1 cellular context compared by ENCODE assay signal in the genomic region with DNA sequence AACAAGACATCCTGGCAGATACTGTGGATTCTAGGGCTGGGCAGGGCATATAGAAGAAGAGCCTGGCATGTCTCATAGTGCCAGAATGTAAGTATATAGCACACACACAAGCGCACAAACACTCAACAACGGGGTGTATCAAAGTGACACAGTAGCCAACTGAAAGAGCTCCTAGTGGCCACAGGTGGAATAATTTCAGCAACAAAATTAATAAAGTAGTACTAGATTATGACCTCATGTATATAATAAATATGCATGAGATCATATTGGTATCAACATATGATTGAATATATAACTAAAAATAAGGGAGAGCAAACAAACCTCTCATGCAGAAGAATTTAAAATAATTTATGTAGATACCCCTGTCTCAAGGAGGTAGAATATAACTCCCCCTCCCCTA.
TF ChIP-seq lines count a peak whose summit lies in the region.

No MANE protein-coding gene starts in this region.

TF ChIP-seq in GM23338, 12 proteins besides CTCF, POLR2A, EP300 and RAD21 (continued from another document):
- TF ChIP-seq, protein P1, sequence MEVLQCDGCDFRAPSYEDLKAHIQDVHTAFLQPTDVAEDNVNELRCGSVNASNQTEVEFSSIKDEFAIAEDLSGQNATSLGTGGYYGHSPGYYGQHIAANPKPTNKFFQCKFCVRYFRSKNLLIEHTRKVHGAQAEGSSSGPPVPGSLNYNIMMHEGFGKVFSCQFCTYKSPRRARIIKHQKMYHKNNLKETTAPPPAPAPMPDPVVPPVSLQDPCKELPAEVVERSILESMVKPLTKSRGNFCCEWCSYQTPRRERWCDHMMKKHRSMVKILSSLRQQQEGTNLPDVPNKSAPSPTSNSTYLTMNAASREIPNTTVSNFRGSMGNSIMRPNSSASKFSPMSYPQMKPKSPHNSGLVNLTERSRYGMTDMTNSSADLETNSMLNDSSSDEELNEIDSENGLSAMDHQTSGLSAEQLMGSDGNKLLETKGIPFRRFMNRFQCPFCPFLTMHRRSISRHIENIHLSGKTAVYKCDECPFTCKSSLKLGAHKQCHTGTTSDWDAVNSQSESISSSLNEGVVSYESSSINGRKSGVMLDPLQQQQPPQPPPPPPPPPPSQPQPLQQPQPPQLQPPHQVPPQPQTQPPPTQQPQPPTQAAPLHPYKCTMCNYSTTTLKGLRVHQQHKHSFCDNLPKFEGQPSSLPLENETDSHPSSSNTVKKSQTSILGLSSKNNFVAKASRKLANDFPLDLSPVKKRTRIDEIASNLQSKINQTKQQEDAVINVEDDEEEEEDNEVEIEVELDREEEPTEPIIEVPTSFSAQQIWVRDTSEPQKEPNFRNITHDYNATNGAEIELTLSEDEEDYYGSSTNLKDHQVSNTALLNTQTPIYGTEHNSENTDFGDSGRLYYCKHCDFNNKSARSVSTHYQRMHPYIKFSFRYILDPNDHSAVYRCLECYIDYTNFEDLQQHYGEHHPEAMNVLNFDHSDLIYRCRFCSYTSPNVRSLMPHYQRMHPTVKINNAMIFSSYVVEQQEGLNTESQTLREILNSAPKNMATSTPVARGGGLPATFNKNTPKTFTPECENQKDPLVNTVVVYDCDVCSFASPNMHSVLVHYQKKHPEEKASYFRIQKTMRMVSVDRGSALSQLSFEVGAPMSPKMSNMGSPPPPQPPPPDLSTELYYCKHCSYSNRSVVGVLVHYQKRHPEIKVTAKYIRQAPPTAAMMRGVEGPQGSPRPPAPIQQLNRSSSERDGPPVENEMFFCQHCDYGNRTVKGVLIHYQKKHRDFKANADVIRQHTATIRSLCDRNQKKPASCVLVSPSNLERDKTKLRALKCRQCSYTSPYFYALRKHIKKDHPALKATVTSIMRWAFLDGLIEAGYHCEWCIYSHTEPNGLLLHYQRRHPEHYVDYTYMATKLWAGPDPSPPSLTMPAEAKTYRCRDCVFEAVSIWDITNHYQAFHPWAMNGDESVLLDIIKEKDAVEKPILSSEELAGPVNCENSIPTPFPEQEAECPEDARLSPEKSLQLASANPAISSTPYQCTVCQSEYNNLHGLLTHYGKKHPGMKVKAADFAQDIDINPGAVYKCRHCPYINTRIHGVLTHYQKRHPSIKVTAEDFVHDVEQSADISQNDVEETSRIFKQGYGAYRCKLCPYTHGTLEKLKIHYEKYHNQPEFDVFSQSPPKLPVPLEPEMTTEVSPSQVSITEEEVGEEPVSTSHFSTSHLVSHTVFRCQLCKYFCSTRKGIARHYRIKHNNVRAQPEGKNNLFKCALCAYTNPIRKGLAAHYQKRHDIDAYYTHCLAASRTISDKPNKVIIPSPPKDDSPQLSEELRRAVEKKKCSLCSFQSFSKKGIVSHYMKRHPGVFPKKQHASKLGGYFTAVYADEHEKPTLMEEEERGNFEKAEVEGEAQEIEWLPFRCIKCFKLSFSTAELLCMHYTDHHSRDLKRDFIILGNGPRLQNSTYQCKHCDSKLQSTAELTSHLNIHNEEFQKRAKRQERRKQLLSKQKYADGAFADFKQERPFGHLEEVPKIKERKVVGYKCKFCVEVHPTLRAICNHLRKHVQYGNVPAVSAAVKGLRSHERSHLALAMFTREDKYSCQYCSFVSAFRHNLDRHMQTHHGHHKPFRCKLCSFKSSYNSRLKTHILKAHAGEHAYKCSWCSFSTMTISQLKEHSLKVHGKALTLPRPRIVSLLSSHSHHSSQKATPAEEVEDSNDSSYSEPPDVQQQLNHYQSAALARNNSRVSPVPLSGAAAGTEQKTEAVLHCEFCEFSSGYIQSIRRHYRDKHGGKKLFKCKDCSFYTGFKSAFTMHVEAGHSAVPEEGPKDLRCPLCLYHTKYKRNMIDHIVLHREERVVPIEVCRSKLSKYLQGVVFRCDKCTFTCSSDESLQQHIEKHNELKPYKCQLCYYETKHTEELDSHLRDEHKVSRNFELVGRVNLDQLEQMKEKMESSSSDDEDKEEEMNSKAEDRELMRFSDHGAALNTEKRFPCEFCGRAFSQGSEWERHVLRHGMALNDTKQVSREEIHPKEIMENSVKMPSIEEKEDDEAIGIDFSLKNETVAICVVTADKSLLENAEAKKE (CRISPR knock-in tag; IDR thresholded peaks at IDR 0.05): no peak
- TF ChIP-seq ZNF114 (CRISPR knock-in tag; IDR thresholded peaks at IDR 0.05) (no peak), NANOG (IDR thresholded peaks at IDR 0.05; ENCODE audit: borderline replicate concordance) (no peak), EZH2phosphoT487 (IDR thresholded peaks at IDR 0.05; ENCODE audit: unreplicated experiment) (no peak), JUNB (IDR thresholded peaks at IDR 0.05; ENCODE audit: unreplicated experiment) (no peak)
- TF ChIP-seq, protein P2, sequence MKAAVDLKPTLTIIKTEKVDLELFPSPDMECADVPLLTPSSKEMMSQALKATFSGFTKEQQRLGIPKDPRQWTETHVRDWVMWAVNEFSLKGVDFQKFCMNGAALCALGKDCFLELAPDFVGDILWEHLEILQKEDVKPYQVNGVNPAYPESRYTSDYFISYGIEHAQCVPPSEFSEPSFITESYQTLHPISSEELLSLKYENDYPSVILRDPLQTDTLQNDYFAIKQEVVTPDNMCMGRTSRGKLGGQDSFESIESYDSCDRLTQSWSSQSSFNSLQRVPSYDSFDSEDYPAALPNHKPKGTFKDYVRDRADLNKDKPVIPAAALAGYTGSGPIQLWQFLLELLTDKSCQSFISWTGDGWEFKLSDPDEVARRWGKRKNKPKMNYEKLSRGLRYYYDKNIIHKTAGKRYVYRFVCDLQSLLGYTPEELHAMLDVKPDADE (IDR thresholded peaks at IDR 0.05): no peak
- TF ChIP-seq, protein P3, sequence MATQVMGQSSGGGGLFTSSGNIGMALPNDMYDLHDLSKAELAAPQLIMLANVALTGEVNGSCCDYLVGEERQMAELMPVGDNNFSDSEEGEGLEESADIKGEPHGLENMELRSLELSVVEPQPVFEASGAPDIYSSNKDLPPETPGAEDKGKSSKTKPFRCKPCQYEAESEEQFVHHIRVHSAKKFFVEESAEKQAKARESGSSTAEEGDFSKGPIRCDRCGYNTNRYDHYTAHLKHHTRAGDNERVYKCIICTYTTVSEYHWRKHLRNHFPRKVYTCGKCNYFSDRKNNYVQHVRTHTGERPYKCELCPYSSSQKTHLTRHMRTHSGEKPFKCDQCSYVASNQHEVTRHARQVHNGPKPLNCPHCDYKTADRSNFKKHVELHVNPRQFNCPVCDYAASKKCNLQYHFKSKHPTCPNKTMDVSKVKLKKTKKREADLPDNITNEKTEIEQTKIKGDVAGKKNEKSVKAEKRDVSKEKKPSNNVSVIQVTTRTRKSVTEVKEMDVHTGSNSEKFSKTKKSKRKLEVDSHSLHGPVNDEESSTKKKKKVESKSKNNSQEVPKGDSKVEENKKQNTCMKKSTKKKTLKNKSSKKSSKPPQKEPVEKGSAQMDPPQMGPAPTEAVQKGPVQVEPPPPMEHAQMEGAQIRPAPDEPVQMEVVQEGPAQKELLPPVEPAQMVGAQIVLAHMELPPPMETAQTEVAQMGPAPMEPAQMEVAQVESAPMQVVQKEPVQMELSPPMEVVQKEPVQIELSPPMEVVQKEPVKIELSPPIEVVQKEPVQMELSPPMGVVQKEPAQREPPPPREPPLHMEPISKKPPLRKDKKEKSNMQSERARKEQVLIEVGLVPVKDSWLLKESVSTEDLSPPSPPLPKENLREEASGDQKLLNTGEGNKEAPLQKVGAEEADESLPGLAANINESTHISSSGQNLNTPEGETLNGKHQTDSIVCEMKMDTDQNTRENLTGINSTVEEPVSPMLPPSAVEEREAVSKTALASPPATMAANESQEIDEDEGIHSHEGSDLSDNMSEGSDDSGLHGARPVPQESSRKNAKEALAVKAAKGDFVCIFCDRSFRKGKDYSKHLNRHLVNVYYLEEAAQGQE (IDR thresholded peaks at IDR 0.05; ENCODE audit: unreplicated experiment): no peak
